18 cellular contexts compared by ENCODE assay signal in genomic region chr9:16729656-16730055, GRCh38.
DNase-seq lines count a peak whose midpoint lies in the region; ATAC-seq and TF ChIP-seq lines count a peak whose summit lies in the region.
"Had no signal": no experiment of that assay in that cellular context is flagged by ENCODE, and none has a peak within 500 bp of the region (broad histone marks: within the 10 kb centered on the region; RNA-seq: fewer than 3 reads in every experiment).

No MANE protein-coding gene starts in this region.

- peak; percentile 35 for DNase-seq in NCI-H2171 treated with DMSO at 0.1 percent for 48 hours (lab: John Stamatoyannopoulos, UW)
- no peak for DNase-seq in NCI-H2171 (lab: John Stamatoyannopoulos, UW)
- DNase-seq in NCI-H69 (lab: John Stamatoyannopoulos, UW), result peak; percentile 92
- no peak for DNase-seq in vagina (ENCODE audit: extremely low spot score in 2 of 2)
- no peak for DNase-seq in glomerular visceral epithelial cell (ENCODE audit: extremely low spot score)
- DNase-seq: activated CD4-positive, alpha-beta T cell treated with anti-CD3 and anti-CD28 coated beads, Interleukin-2, amount 50 U/mL, for 1 hour; activated T-cell treated with anti-CD3 and anti-CD28 coated beads, Interleukin-2, amount 50 U/mL, for 72 hours; aorta; gastrocnemius medialis; left cardiac atrium; NK-92 treated with Interleukin-12 subunit alpha and Interleukin-12 subunit beta, amount 100 ng/mL, for 24 hours; SW 1271 had no signal

- H3K36me3 ChIP-seq in vagina, result no peaks in the 10 kb centered on the region
- H3K36me3 ChIP-seq: gastrocnemius medialis, tibial nerve had no signal

- intact Hi-C loops in vagina (cut with DNase I), result loop anchor here (5.0 kb wide), 1 partner anchor 143 kb away; the partner anchor contains the start of gene BNC2

- TF ChIP-seq POLR2A in vagina (IDR thresholded peaks at IDR 0.05), result no peak

- peak overlapping the region; percentile 6; the same call in 1 of the 2 replicates for H3K4me3 ChIP-seq in iPS-18c (ENCODE audit: insufficient read depth, low read depth, low read length)
- H3K4me3 ChIP-seq in vagina, result no peak overlapping the region
- H3K4me3 ChIP-seq: gastrocnemius medialis had no signal

- H3K27ac ChIP-seq in vagina, result peak overlapping the region; percentile 19
- H3K27ac ChIP-seq: 22Rv1, gastrocnemius medialis, KMS-11 had no signal

- H3K4me1 ChIP-seq in vagina, result peaks cover 15% of the 10 kb centered on the region

- ATAC-seq in HG02852 (IDR thresholded peaks at IDR 0.05; ENCODE audit: unreplicated experiment), result no peak
- no peak for ATAC-seq in HG02678 (IDR thresholded peaks at IDR 0.05; ENCODE audit: unreplicated experiment)
- ATAC-seq: activated T-cell treated with anti-CD3 and anti-CD28 coated beads, Interleukin-2, amount 50 U/mL, for 72 hours; gastrocnemius medialis; left cardiac atrium had no signal

- H3K9me3 ChIP-seq in iPS-18c (ENCODE audit: control insufficient read depth, insufficient read depth, low read length) (no peaks in the 10 kb centered on the region), vagina (no peaks in the 10 kb centered on the region)
- H3K9me3 ChIP-seq: gastrocnemius medialis, tibial nerve had no signal

- no peak for TF ChIP-seq CTCF in vagina (IDR thresholded peaks at IDR 0.05)

- no peaks in the 10 kb centered on the region for H3K27me3 ChIP-seq in vagina
- H3K27me3 ChIP-seq: tibial nerve had no signal

Comparison
In these comparisons a context has a peak if more than half of its experiments do, and no peak if none do; other contexts are left out.
1. DNase-seq: peak in NCI-H2171 treated with DMSO at 0.1 percent for 48 hours (single experiment) and NCI-H69 (single experiment); none in NCI-H2171 (single experiment), vagina (0 of 2) and glomerular visceral epithelial cell (single experiment).